In genomic region chr2:118014492-118014824, GRCh38 we compare ENCODE assay signal across 1 cellular context.
TF ChIP-seq lines count a peak whose summit lies in the region.

No MANE protein-coding gene starts in this region.

TF ChIP-seq in HepG2, 621 proteins besides CTCF, POLR2A, EP300 and RAD21 (continued from another document and continues in another):
- TF ChIP-seq ZBTB40 (IDR thresholded peaks at IDR 0.05), result no peak
- peak; percentile 24; the same call in 1 of the 2 replicates for TF ChIP-seq ZBTB40 (CRISPR knock-in tag; IDR thresholded peaks at IDR 0.05)
- no peak for TF ChIP-seq SIN3A (IDR thresholded peaks at IDR 0.05; ENCODE audit: borderline replicate concordance, low read depth, low read length)
- TF ChIP-seq, protein P1, sequence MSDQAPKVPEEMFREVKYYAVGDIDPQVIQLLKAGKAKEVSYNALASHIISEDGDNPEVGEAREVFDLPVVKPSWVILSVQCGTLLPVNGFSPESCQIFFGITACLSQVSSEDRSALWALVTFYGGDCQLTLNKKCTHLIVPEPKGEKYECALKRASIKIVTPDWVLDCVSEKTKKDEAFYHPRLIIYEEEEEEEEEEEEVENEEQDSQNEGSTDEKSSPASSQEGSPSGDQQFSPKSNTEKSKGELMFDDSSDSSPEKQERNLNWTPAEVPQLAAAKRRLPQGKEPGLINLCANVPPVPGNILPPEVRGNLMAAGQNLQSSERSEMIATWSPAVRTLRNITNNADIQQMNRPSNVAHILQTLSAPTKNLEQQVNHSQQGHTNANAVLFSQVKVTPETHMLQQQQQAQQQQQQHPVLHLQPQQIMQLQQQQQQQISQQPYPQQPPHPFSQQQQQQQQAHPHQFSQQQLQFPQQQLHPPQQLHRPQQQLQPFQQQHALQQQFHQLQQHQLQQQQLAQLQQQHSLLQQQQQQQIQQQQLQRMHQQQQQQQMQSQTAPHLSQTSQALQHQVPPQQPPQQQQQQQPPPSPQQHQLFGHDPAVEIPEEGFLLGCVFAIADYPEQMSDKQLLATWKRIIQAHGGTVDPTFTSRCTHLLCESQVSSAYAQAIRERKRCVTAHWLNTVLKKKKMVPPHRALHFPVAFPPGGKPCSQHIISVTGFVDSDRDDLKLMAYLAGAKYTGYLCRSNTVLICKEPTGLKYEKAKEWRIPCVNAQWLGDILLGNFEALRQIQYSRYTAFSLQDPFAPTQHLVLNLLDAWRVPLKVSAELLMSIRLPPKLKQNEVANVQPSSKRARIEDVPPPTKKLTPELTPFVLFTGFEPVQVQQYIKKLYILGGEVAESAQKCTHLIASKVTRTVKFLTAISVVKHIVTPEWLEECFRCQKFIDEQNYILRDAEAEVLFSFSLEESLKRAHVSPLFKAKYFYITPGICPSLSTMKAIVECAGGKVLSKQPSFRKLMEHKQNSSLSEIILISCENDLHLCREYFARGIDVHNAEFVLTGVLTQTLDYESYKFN (CRISPR knock-in tag; conservative IDR thresholded peaks at IDR 0.05), result no peak
- no peak for TF ChIP-seq MTERF4 (CRISPR knock-in tag; IDR thresholded peaks at IDR 0.05)
- TF ChIP-seq TEAD3 (CRISPR knock-in tag; optimal IDR thresholded peaks at IDR 0.05; ENCODE audit: borderline replicate concordance), result no peak
- no peak for TF ChIP-seq ZNF703 (CRISPR knock-in tag; IDR thresholded peaks at IDR 0.05; ENCODE audit: borderline replicate concordance)
- no peak for TF ChIP-seq SYNCRIP (IDR thresholded peaks at IDR 0.05; ENCODE audit: insufficient read depth, low read depth, low read length)
- TF ChIP-seq NPAS2 (CRISPR knock-in tag; IDR thresholded peaks at IDR 0.05; ENCODE audit: borderline replicate concordance), result no peak
- TF ChIP-seq ZNF713 (CRISPR knock-in tag; IDR thresholded peaks at IDR 0.05), result 0 out of 2 replicates have a peak, but pooled peaks have one; percentile 21
- TF ChIP-seq ZNF34 (CRISPR knock-in tag; IDR thresholded peaks at IDR 0.05; ENCODE audit: borderline replicate concordance), result no peak
- no peak for TF ChIP-seq KLF9 (CRISPR knock-in tag; IDR thresholded peaks at IDR 0.05; ENCODE audit: low read depth)
- TF ChIP-seq PCBP1 (IDR thresholded peaks at IDR 0.05; ENCODE audit: borderline replicate concordance, low read depth, low read length), result no peak
- no peak for TF ChIP-seq PITX1 (CRISPR knock-in tag; IDR thresholded peaks at IDR 0.05)
- TF ChIP-seq SP2 (CRISPR knock-in tag; IDR thresholded peaks at IDR 0.05), result no peak
- TF ChIP-seq STAT6 (CRISPR knock-in tag; IDR thresholded peaks at IDR 0.05; ENCODE audit: borderline replicate concordance), result peak; percentile 28; the same call in 1 of the 2 replicates
- peak; percentile 1; the same call in 1 of the 2 replicates for TF ChIP-seq SP5 (CRISPR knock-in tag; IDR thresholded peaks at IDR 0.05; ENCODE audit: borderline replicate concordance, low read depth)
- no peak for TF ChIP-seq ZNF574 (CRISPR knock-in tag; IDR thresholded peaks at IDR 0.05)
- no peak for TF ChIP-seq RXRA (CRISPR knock-in tag; IDR thresholded peaks at IDR 0.05)
- TF ChIP-seq, protein P2, sequence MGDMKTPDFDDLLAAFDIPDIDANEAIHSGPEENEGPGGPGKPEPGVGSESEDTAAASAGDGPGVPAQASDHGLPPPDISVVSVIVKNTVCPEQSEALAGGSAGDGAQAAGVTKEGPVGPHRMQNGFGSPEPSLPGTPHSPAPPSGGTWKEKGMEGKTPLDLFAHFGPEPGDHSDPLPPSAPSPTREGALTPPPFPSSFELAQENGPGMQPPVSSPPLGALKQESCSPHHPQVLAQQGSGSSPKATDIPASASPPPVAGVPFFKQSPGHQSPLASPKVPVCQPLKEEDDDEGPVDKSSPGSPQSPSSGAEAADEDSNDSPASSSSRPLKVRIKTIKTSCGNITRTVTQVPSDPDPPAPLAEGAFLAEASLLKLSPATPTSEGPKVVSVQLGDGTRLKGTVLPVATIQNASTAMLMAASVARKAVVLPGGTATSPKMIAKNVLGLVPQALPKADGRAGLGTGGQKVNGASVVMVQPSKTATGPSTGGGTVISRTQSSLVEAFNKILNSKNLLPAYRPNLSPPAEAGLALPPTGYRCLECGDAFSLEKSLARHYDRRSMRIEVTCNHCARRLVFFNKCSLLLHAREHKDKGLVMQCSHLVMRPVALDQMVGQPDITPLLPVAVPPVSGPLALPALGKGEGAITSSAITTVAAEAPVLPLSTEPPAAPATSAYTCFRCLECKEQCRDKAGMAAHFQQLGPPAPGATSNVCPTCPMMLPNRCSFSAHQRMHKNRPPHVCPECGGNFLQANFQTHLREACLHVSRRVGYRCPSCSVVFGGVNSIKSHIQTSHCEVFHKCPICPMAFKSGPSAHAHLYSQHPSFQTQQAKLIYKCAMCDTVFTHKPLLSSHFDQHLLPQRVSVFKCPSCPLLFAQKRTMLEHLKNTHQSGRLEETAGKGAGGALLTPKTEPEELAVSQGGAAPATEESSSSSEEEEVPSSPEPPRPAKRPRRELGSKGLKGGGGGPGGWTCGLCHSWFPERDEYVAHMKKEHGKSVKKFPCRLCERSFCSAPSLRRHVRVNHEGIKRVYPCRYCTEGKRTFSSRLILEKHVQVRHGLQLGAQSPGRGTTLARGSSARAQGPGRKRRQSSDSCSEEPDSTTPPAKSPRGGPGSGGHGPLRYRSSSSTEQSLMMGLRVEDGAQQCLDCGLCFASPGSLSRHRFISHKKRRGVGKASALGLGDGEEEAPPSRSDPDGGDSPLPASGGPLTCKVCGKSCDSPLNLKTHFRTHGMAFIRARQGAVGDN (CRISPR knock-in tag; IDR thresholded peaks at IDR 0.05), result peak; percentile 44; the same call in 1 of the 2 replicates
- TF ChIP-seq ZNF530 (CRISPR knock-in tag; IDR thresholded peaks at IDR 0.05; ENCODE audit: low read depth), result no peak
- 0 out of 3 replicates have a peak, but pooled peaks have one; percentile 19 for TF ChIP-seq MXI1 (IDR thresholded peaks at IDR 0.05; ENCODE audit: borderline replicate concordance, low read depth, low read length)
- peak; percentile 35; the same call in 1 of the 2 replicates for TF ChIP-seq ZNF605 (CRISPR knock-in tag; IDR thresholded peaks at IDR 0.05)
